8 cellular contexts compared by ENCODE assay signal in genomic region chr2:42568431-42569115, GRCh38. TPM values are rescaled to one million over a fixed set of nuclear protein-coding genes. Genes with fewer than 3 reads are reported as not detected.
DNase-seq lines count a peak whose midpoint lies in the region; ATAC-seq and TF ChIP-seq lines count a peak whose summit lies in the region.

Gene MTA3, plus strand, starts transcription at chr2:42568632. Its CDS starts 114 bp downstream, at chr2:42568746.

- DNase-seq in GM06990 (ENCODE audit: extremely low read depth, insufficient read length) (peak; percentile 50), Peyer's patch (peak; percentile 58 to 82 (median 81)), globus pallidus (ENCODE audit: low spot score) (peak; percentile 49), osteoblast (ENCODE audit: insufficient read length, low spot score, missing footprints) (peak; percentile 93)
- peak; percentile 47 for DNase-seq in activated gamma-delta T cell treated with anti-CD3 and anti-CD28 coated beads, Interleukin-2, amount 50 U/mL, for 16 hours (ENCODE audit: low read depth)

- peaks cover 12% of the 10 kb centered on the region for H3K79me2 ChIP-seq in osteoblast (ENCODE audit: insufficient read depth, low read length)

- H3K4me1 ChIP-seq in Peyer's patch = peaks cover 0 to 24% (median 0%) of the 10 kb centered on the region in 4 donors
- peaks cover 12% of the 10 kb centered on the region for H3K4me1 ChIP-seq in osteoblast (ENCODE audit: insufficient read depth, low read length)

- H3K36me3 ChIP-seq in GM06990 (ENCODE audit: control insufficient read depth, insufficient read depth, low read length) (no peaks in the 10 kb centered on the region; the same call in 1 of the 2 replicates), Peyer's patch (no peaks in the 10 kb centered on the region), osteoblast (ENCODE audit: insufficient read depth, low read length) (peaks cover 7% of the 10 kb centered on the region)

- peak; percentile 38 for ATAC-seq in HG02798 (IDR thresholded peaks at IDR 0.05; ENCODE audit: poor library complexity, unreplicated experiment)
- ATAC-seq in HG03469 (IDR thresholded peaks at IDR 0.05; ENCODE audit: unreplicated experiment) = no peak

- peak within 1 kb of the TSS; percentile 83 for H2AFZ ChIP-seq in osteoblast (ENCODE audit: low read length)

- no peak for TF ChIP-seq POLR2A in Peyer's patch (IDR thresholded peaks at IDR 0.05)

- H3K4me3 ChIP-seq in GM06990 (replicated peaks; ENCODE audit: low read depth, low read length) (peak within 1 kb of the TSS; percentile 86), Peyer's patch (peak within 1 kb of the TSS; percentile 94 to 99 (median 98)), osteoblast (ENCODE audit: insufficient read depth, low read length) (peak within 1 kb of the TSS; percentile 80)

- no peak for TF ChIP-seq CTCF in GM06990 (IDR thresholded peaks at IDR 0.05; ENCODE audit: insufficient read depth, low read length, poor library complexity, severe bottlenecking)
- TF ChIP-seq CTCF in Peyer's patch (IDR thresholded peaks at IDR 0.05) = no peak
- no peak for TF ChIP-seq CTCF in osteoblast (IDR thresholded peaks at IDR 0.05; ENCODE audit: extremely low read depth, low read depth, low read length)

- H3K27ac ChIP-seq in Peyer's patch (peak within 1 kb of the TSS; percentile 90 to 95 (median 92)), osteoblast (ENCODE audit: low read depth, low read length) (no peak within 1 kb of the TSS), temporal lobe (ENCODE audit: low read depth, low read length) (peak within 1 kb of the TSS; percentile 87)

- no peaks in the 10 kb centered on the region for H3K27me3 ChIP-seq in GM06990 (replicated peaks; ENCODE audit: control insufficient read depth, insufficient read depth, low read length)
- no peaks in the 10 kb centered on the region for H3K27me3 ChIP-seq in Peyer's patch
- H3K27me3 ChIP-seq in osteoblast (ENCODE audit: insufficient read depth, low read length) = no peaks in the 10 kb centered on the region

- H3K4me2 ChIP-seq in osteoblast (ENCODE audit: insufficient read depth, low read length) = peak within 1 kb of the TSS; percentile 87

- H4K20me1 ChIP-seq in osteoblast (ENCODE audit: insufficient read depth, low read length) = no peaks in the 10 kb centered on the region

- H3K9me3 ChIP-seq in Peyer's patch (no peaks in the 10 kb centered on the region), osteoblast (ENCODE audit: low read depth, low read length) (no peaks in the 10 kb centered on the region)

RNA-seq across cellular contexts. Expression of gene MTA3, which starts in this region (rescaled TPM):
- 10 to 100 TPM; 20.0 to 87.5 (median 34.2) TPM for total RNA-seq in Peyer's patch
- total RNA-seq in osteoblast = 29.3 and 33.3 TPM in 2 replicates
- 26.3 TPM for total RNA-seq in temporal lobe
